Comparison of ENCODE assay signal across 14 cellular contexts in genomic region chr11:64086263-64086938, GRCh38. TPM values are rescaled to one million over a fixed set of nuclear protein-coding genes. Genes with fewer than 3 reads are reported as not detected.
DNase-seq lines count a peak whose midpoint lies in the region; ATAC-seq and TF ChIP-seq lines count a peak whose summit lies in the region.
"Had no signal": no experiment of that assay in that cellular context is flagged by ENCODE, and none has a peak within 500 bp of the region (broad histone marks: within the 10 kb centered on the region; RNA-seq: fewer than 3 reads in every experiment).

No MANE protein-coding gene starts in this region.

- DNase-seq in SK-N-SH (no peak), SJCRH30 (peak; percentile 79 to 85), islet precursor cell (peak; percentile 62), type B pancreatic cell (ENCODE audit: extremely low spot score, unreplicated experiment) (no peak), superior temporal gyrus (ENCODE audit: extremely low spot score) (no peak)
- DNase-seq: activated T-cell treated with anti-CD3 and anti-CD28 coated beads, Interleukin-2, amount 50 U/mL, for 72 hours; CD4-positive, alpha-beta T cell; GOT3; natural killer cell; NCI-H510A had no signal

- peak overlapping the region; percentile 71 for H3K27ac Mint-ChIP-seq in type B pancreatic cell
- H3K27ac Mint-ChIP-seq: activated T-cell treated with anti-CD3 and anti-CD28 coated beads, Interleukin-2, amount 50 U/mL, for 72 hours; CD4-positive, alpha-beta T cell; natural killer cell; T-helper 2 cell treated with Interferon-gamma antibody and Interleukin-4, amounts not matched to agents 5 μg/mL and 100 μg/mL, for 36 hours had no signal

- H3F3A ChIP-seq in SK-N-SH (replicated peaks; ENCODE audit: insufficient read depth): no peaks in the 10 kb centered on the region

- no peak overlapping the region for H3K9ac ChIP-seq in SK-N-SH

- H3K4me1 Mint-ChIP-seq in type B pancreatic cell (ENCODE audit: unreplicated experiment): peaks cover 24% of the 10 kb centered on the region
- H3K4me1 Mint-ChIP-seq: natural killer cell had no signal

- TF ChIP-seq EP300 in SK-N-SH (IDR thresholded peaks at IDR 0.05; ENCODE audit: borderline replicate concordance in 1 of 2, low read depth in 1 of 2, low read length in 1 of 2): no peak

- peaks cover 0 to 96% of the 10 kb centered on the region in 2 experiments; a peak in 2 of 4 replicates for H3K4me1 ChIP-seq in SK-N-SH (ENCODE audit: control insufficient read depth in 1 of 2, insufficient read depth in 2 of 2, low read depth in 1 of 2, low read length in 1 of 2)
- H3K4me1 ChIP-seq in SJCRH30: peaks cover 30% of the 10 kb centered on the region

- no peak overlapping the region for H3K4me2 ChIP-seq in SK-N-SH

- ATAC-seq in SK-N-SH treated with all-trans-retinoic acid at 6 μM for 48 hours (no peak), GM19397 (IDR thresholded peaks at IDR 0.05; ENCODE audit: unreplicated experiment) (no peak), GM18519 (IDR thresholded peaks at IDR 0.05; ENCODE audit: low FRiP score, unreplicated experiment) (no peak)
- ATAC-seq: activated T-cell treated with anti-CD3 and anti-CD28 coated beads, Interleukin-2, amount 50 U/mL, for 72 hours; natural killer cell had no signal

- H3K9me3 Mint-ChIP-seq in type B pancreatic cell: no peaks in the 10 kb centered on the region
- H3K9me3 Mint-ChIP-seq: activated T-cell treated with anti-CD3 and anti-CD28 coated beads, Interleukin-2, amount 50 U/mL, for 72 hours; CD4-positive, alpha-beta T cell; natural killer cell; T-helper 2 cell treated with Interferon-gamma antibody and Interleukin-4, amounts not matched to agents 5 μg/mL and 100 μg/mL, for 36 hours had no signal

- H3K4me3 Mint-ChIP-seq in type B pancreatic cell: no peak overlapping the region
- H3K4me3 Mint-ChIP-seq: activated T-cell treated with anti-CD3 and anti-CD28 coated beads, Interleukin-2, amount 50 U/mL, for 72 hours; CD4-positive, alpha-beta T cell; natural killer cell; T-helper 2 cell treated with Interferon-gamma antibody and Interleukin-4, amounts not matched to agents 5 μg/mL and 100 μg/mL, for 36 hours had no signal

- H3K36me3 Mint-ChIP-seq in type B pancreatic cell: no peaks in the 10 kb centered on the region
- H3K36me3 Mint-ChIP-seq: natural killer cell had no signal

- H3K4me3 ChIP-seq in SK-N-SH (ENCODE audit: low read depth in 2 of 2, low read length in 1 of 2) (no peak overlapping the region), SJCRH30 (no peak overlapping the region)

- POLR2A ChIA-PET in SK-N-SH (lab: Yijun Ruan, JAX): interaction anchor here (1.0 to 1.6 kb wide), 8 partner anchors 10 to 62 kb away, joined by 4 to 8 read pairs (median 5); no protein-coding TSS in a partner anchor

- WGBS in SK-N-SH (ENCODE audit: low lambda C conversion rate): 89% methylated on average over 11 of the region's 15 CpGs

- no peaks in the 10 kb centered on the region for H3K79me2 ChIP-seq in SK-N-SH (ENCODE audit: insufficient read depth)

- H3K9me2 ChIP-seq in SK-N-SH: no peaks in the 10 kb centered on the region

- no peak overlapping the region for H2AFZ ChIP-seq in SK-N-SH (ENCODE audit: low read depth)

- H3K27me3 ChIP-seq in SK-N-SH (ENCODE audit: insufficient read depth): no peaks in the 10 kb centered on the region
- H3K27me3 ChIP-seq in SJCRH30: no peaks in the 10 kb centered on the region

- H3K9me3 ChIP-seq in SK-N-SH (no peaks in the 10 kb centered on the region), SJCRH30 (replicated peaks) (no peaks in the 10 kb centered on the region)

- peaks cover 7% of the 10 kb centered on the region for H3K27me3 Mint-ChIP-seq in type B pancreatic cell
- H3K27me3 Mint-ChIP-seq: CD4-positive, alpha-beta T cell had no signal

- H3K36me3 ChIP-seq in SK-N-SH (replicated peaks in 1 of 2; ENCODE audit: control insufficient read depth in 1 of 2, insufficient read depth in 2 of 2, low read length in 1 of 2): no peaks in the 10 kb centered on the region
- H3K36me3 ChIP-seq in SJCRH30: no peaks in the 10 kb centered on the region

- peak overlapping the region in 1 of 2 experiments; percentile 99; a peak in 2 of 4 replicates for H3K27ac ChIP-seq in SK-N-SH (ENCODE audit: low read depth in 2 of 2, low read length in 1 of 2)
- peak overlapping the region; percentile 3; the same call in 1 of the 2 replicates for H3K27ac ChIP-seq in SJCRH30

- TF ChIP-seq CTCF in SK-N-SH (IDR thresholded peaks at IDR 0.05): no peak
- no peak for TF ChIP-seq CTCF in type B pancreatic cell (conservative IDR thresholded peaks at IDR 0.05)

- no peak for TF ChIP-seq RAD21 in SK-N-SH (IDR thresholded peaks at IDR 0.05; ENCODE audit: low read length)

- no peaks in the 10 kb centered on the region for H4K20me1 ChIP-seq in SK-N-SH (ENCODE audit: insufficient read depth)

- CTCF ChIA-PET in SK-N-SH (lab: Yijun Ruan, JAX): interaction anchor here (1.0 to 4.6 kb wide), 10 partner anchors 9 to 60 kb away, joined by 3 to 28 read pairs (median 4); no protein-coding TSS in a partner anchor

TF ChIP-seq in SK-N-SH treated with all-trans-retinoic acid at 6 μM for 48 hours, 23 proteins besides CTCF, POLR2A, EP300 and RAD21:
- TF ChIP-seq, protein P1, sequence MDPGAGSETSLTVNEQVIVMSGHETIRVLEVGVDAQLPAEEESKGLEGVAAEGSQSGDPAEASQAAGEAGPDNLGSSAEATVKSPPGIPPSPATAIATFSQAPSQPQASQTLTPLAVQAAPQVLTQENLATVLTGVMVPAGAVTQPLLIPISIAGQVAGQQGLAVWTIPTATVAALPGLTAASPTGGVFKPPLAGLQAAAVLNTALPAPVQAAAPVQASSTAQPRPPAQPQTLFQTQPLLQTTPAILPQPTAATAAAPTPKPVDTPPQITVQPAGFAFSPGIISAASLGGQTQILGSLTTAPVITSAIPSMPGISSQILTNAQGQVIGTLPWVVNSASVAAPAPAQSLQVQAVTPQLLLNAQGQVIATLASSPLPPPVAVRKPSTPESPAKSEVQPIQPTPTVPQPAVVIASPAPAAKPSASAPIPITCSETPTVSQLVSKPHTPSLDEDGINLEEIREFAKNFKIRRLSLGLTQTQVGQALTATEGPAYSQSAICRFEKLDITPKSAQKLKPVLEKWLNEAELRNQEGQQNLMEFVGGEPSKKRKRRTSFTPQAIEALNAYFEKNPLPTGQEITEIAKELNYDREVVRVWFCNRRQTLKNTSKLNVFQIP (CRISPR knock-in tag; IDR thresholded peaks at IDR 0.05; ENCODE audit: borderline replicate concordance, low read depth): no peak
- peak; percentile 66; the same call in 1 of the 2 replicates for TF ChIP-seq ZFP3 (CRISPR knock-in tag; IDR thresholded peaks at IDR 0.05)

TF ChIP-seq in SK-N-SH, 30 proteins besides CTCF, POLR2A, EP300 and RAD21:
- no peak for TF ChIP-seq RCOR1 (IDR thresholded peaks at IDR 0.05; ENCODE audit: low read length)

RNA-seq across cellular contexts. Expression of gene FLRT1, which starts 50.7 kb away (rescaled TPM):
- 0.03 TPM in 2 replicates for polyA plus RNA-seq in SK-N-SH (2012; rRNA removed)
- polyA plus RNA-seq in SK-N-SH (2012; cell fraction: cytosol; rRNA removed): 0.05 and 0.06 TPM in 2 replicates
- polyA plus RNA-seq in SK-N-SH (2012; cell fraction: nucleus; rRNA removed): 0.06 and 0.07 TPM in 2 replicates
- total RNA-seq in SJCRH30 (2014; rRNA removed; shearing (Covaris generic)): 0.76 and 1.4 TPM in 2 replicates
- 0.26 and 3.0 TPM in 2 replicates for total RNA-seq in type B pancreatic cell (ENCODE audit: low replicate concordance)
- total RNA-seq: CD4-positive, alpha-beta T cell; natural killer cell had no signal

Comparison
In these comparisons a context has a peak if more than half of its experiments do, and no peak if none do; other contexts are left out.
1. DNase-seq: peak in SJCRH30 (2 of 2) and islet precursor cell (single experiment); none in SK-N-SH (single experiment), type B pancreatic cell (single experiment) and superior temporal gyrus (single experiment).